Comparison of ENCODE assay signal across 9 cellular contexts in genomic region chr19:58054792-58055482, GRCh38. TPM values are rescaled to one million over a fixed set of nuclear protein-coding genes. Genes with fewer than 3 reads are reported as not detected.
A peak's percentile ranks its signal among the peaks of the same experiment; 100 is the strongest.
DNase-seq lines count a peak whose midpoint lies in the region; ATAC-seq and TF ChIP-seq lines count a peak whose summit lies in the region.
"Had no signal": no experiment of that assay in that cellular context is flagged by ENCODE, and none has a peak within 500 bp of the region (broad histone marks: within the 10 kb centered on the region; RNA-seq: fewer than 3 reads in every experiment).

No MANE protein-coding gene starts in this region.

- ATAC-seq in esophagus mucosa (no peak), GM19467 (IDR thresholded peaks at IDR 0.05; ENCODE audit: unreplicated experiment) (no peak)

- no peak for TF ChIP-seq CTCF in type B pancreatic cell (conservative IDR thresholded peaks at IDR 0.05)

- no peak for DNase-seq in activated CD4-positive, alpha-beta T cell treated with anti-CD3 and anti-CD28 coated beads, Interleukin-2, amount 10 ng/mL, durations not matched to agents 7 days and 5 days
- no peak for DNase-seq in activated CD4-positive, alpha-beta T cell treated with anti-CD3 and anti-CD28 coated beads for 1 hour
- peak; percentile 47 for DNase-seq in medulla oblongata (ENCODE audit: extremely low spot score)
- no peak for DNase-seq in type B pancreatic cell (ENCODE audit: extremely low spot score, unreplicated experiment)
- DNase-seq in kidney glomerular epithelial cell (lab: John Stamatoyannopoulos, UW): no peak
- DNase-seq: CD8-positive, alpha-beta memory T cell had no signal

- H3K27me3 Mint-ChIP-seq in activated CD4-positive, alpha-beta T cell treated with anti-CD3 and anti-CD28 coated beads, Interleukin-2, amount 10 ng/mL, durations not matched to agents 7 days and 5 days: no peaks in the 10 kb centered on the region
- H3K27me3 Mint-ChIP-seq in dendritic cell treated with granulocyte-macrophage colony-stimulating factor and Interleukin-4, amounts not matched to agents 40 ng/mL and 50 ng/mL, for 4 days: peaks cover 9% of the 10 kb centered on the region
- H3K27me3 Mint-ChIP-seq in type B pancreatic cell: no peaks in the 10 kb centered on the region

- intact Hi-C loops in dendritic cell treated with granulocyte-macrophage colony-stimulating factor and Interleukin-4, amounts not matched to agents 40 ng/mL and 50 ng/mL, for 4 days (cut with micrococcal nuclease): no loop called here

- CTCF ChIA-PET in activated CD4-positive, alpha-beta T cell treated with anti-CD3 and anti-CD28 coated beads, Interleukin-2, amount 10 ng/mL, durations not matched to agents 7 days and 5 days (lab: Charles Lee): interaction anchor here (1.3 kb wide), 1 partner anchor 10 kb away, joined by 8 read pairs; no protein-coding TSS in a partner anchor

- peaks cover 42% of the 10 kb centered on the region for H3K9me3 Mint-ChIP-seq in activated CD4-positive, alpha-beta T cell treated with anti-CD3 and anti-CD28 coated beads, Interleukin-2, amount 10 ng/mL, durations not matched to agents 7 days and 5 days
- peaks cover 85% of the 10 kb centered on the region for H3K9me3 Mint-ChIP-seq in dendritic cell treated with granulocyte-macrophage colony-stimulating factor and Interleukin-4, amounts not matched to agents 40 ng/mL and 50 ng/mL, for 4 days
- H3K9me3 Mint-ChIP-seq in type B pancreatic cell: peaks cover 7% of the 10 kb centered on the region

- H3K4me3 Mint-ChIP-seq in activated CD4-positive, alpha-beta T cell treated with anti-CD3 and anti-CD28 coated beads, Interleukin-2, amount 10 ng/mL, durations not matched to agents 7 days and 5 days: peak overlapping the region; percentile 19
- peak overlapping the region; percentile 54 for H3K4me3 Mint-ChIP-seq in dendritic cell treated with granulocyte-macrophage colony-stimulating factor and Interleukin-4, amounts not matched to agents 40 ng/mL and 50 ng/mL, for 4 days
- H3K4me3 Mint-ChIP-seq in type B pancreatic cell: peak overlapping the region; percentile 45

- H3K27ac Mint-ChIP-seq in activated CD4-positive, alpha-beta T cell treated with anti-CD3 and anti-CD28 coated beads, Interleukin-2, amount 10 ng/mL, durations not matched to agents 7 days and 5 days: no peak overlapping the region
- no peak overlapping the region for H3K27ac Mint-ChIP-seq in dendritic cell treated with granulocyte-macrophage colony-stimulating factor and Interleukin-4, amounts not matched to agents 40 ng/mL and 50 ng/mL, for 4 days
- peak overlapping the region; percentile 8 for H3K27ac Mint-ChIP-seq in type B pancreatic cell
- H3K27ac Mint-ChIP-seq: CD8-positive, alpha-beta memory T cell had no signal

- H3K36me3 Mint-ChIP-seq in activated CD4-positive, alpha-beta T cell treated with anti-CD3 and anti-CD28 coated beads, Interleukin-2, amount 10 ng/mL, durations not matched to agents 7 days and 5 days (ENCODE audit: low read depth): peaks cover 24% of the 10 kb centered on the region
- peaks cover 15% of the 10 kb centered on the region for H3K36me3 Mint-ChIP-seq in dendritic cell treated with granulocyte-macrophage colony-stimulating factor and Interleukin-4, amounts not matched to agents 40 ng/mL and 50 ng/mL, for 4 days (ENCODE audit: low read depth)
- peaks cover 7% of the 10 kb centered on the region for H3K36me3 Mint-ChIP-seq in type B pancreatic cell

- H3K4me1 Mint-ChIP-seq in activated CD4-positive, alpha-beta T cell treated with anti-CD3 and anti-CD28 coated beads, Interleukin-2, amount 10 ng/mL, durations not matched to agents 7 days and 5 days: peaks cover 5% of the 10 kb centered on the region
- peaks cover 11% of the 10 kb centered on the region for H3K4me1 Mint-ChIP-seq in dendritic cell treated with granulocyte-macrophage colony-stimulating factor and Interleukin-4, amounts not matched to agents 40 ng/mL and 50 ng/mL, for 4 days (ENCODE audit: low read depth)
- H3K4me1 Mint-ChIP-seq in type B pancreatic cell (ENCODE audit: unreplicated experiment): peaks cover 7% of the 10 kb centered on the region

- POLR2A ChIA-PET in activated CD4-positive, alpha-beta T cell treated with anti-CD3 and anti-CD28 coated beads, Interleukin-2, amount 10 ng/mL, durations not matched to agents 7 days and 5 days (lab: Charles Lee): no interaction called here

RNA-seq across cellular contexts. Expression of gene ZNF135, which starts 4.1 kb away (rescaled TPM):
- 1 to 10 TPM in 1 of 2 experiments, under 1 TPM in 1; 0.77 to 1.1 TPM for total RNA-seq in activated CD4-positive, alpha-beta T cell treated with anti-CD3 and anti-CD28 coated beads, Interleukin-2, amount 10 ng/mL, durations not matched to agents 7 days and 5 days
- total RNA-seq in type B pancreatic cell (ENCODE audit: low replicate concordance): 12.0 and 13.1 TPM in 2 replicates
- total RNA-seq in esophagus mucosa: 0.68 TPM

RNA-seq across cellular contexts. Expression of gene ZSCAN1, which starts 21.1 kb away (rescaled TPM):
- not detected for total RNA-seq in activated CD4-positive, alpha-beta T cell treated with anti-CD3 and anti-CD28 coated beads, Interleukin-2, amount 10 ng/mL, durations not matched to agents 7 days and 5 days
- total RNA-seq in type B pancreatic cell (ENCODE audit: low replicate concordance) (0.95 and 1.9 TPM in 2 replicates), esophagus mucosa (not detected)
- total RNA-seq: CD8-positive, alpha-beta memory T cell had no signal

RNA-seq across cellular contexts. Expression of gene ZSCAN18, which starts 43.1 kb away (rescaled TPM):
- 10 to 100 TPM; 19.0 to 20.6 TPM for total RNA-seq in activated CD4-positive, alpha-beta T cell treated with anti-CD3 and anti-CD28 coated beads, Interleukin-2, amount 10 ng/mL, durations not matched to agents 7 days and 5 days
- total RNA-seq in type B pancreatic cell (ENCODE audit: low replicate concordance): 59.0 and 82.4 TPM in 2 replicates
- 9.4 TPM for total RNA-seq in esophagus mucosa

RNA-seq across cellular contexts. Expression of gene ZNF606, which starts 52.3 kb away (rescaled TPM):
- 10 to 100 TPM; 11.1 to 15.3 TPM for total RNA-seq in activated CD4-positive, alpha-beta T cell treated with anti-CD3 and anti-CD28 coated beads, Interleukin-2, amount 10 ng/mL, durations not matched to agents 7 days and 5 days
- total RNA-seq in type B pancreatic cell (ENCODE audit: low replicate concordance) (28.1 and 39.1 TPM in 2 replicates), esophagus mucosa (5.4 TPM)
